23 cellular contexts compared by ENCODE assay signal in the genomic region with DNA sequence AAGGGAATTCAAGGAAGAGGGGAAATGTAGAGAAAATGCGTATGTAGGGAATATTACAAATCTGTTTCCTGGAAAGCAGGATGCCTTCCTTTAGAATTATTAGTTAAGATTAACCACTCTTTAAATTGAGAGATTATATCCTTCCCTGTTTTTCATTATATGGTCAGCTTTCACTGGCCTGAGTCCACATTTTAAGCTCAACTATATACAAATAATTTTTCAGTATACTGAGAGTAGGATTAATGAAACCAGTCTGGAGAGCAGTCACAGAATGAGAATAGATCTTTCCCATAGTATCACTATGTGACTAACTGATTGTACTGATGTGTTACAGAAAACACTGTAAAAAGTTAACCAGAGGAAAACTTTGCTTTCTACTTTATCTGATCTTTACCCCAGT.
A peak's percentile ranks its signal among the peaks of the same experiment; 100 is the strongest.
DNase-seq lines count a peak whose midpoint lies in the region; ATAC-seq and TF ChIP-seq lines count a peak whose summit lies in the region.
"Had no signal": no experiment of that assay in that cellular context is flagged by ENCODE, and none has a peak within 500 bp of the region (broad histone marks: within the 10 kb centered on the region; RNA-seq: fewer than 3 reads in every experiment).

No MANE protein-coding gene starts in this region.

- H3K27me3 ChIP-seq in left ventricle myocardium inferior (ENCODE audit: low read depth) (no peaks in the 10 kb centered on the region), hepatocyte (no peaks in the 10 kb centered on the region), smooth muscle cell (ENCODE audit: low read depth) (no peaks in the 10 kb centered on the region), left lung (no peaks in the 10 kb centered on the region)
- H3K27me3 ChIP-seq: BE2C, BLaER1 had no signal

- H3K4me1 ChIP-seq in left ventricle myocardium inferior (peaks cover 28% of the 10 kb centered on the region), hepatocyte (ENCODE audit: insufficient read depth) (peaks cover 10% of the 10 kb centered on the region), smooth muscle cell (ENCODE audit: low read depth) (peaks cover 26% of the 10 kb centered on the region), left lung (no peaks in the 10 kb centered on the region)
- H3K4me1 ChIP-seq: BE2C had no signal

- H3K9me3 ChIP-seq in left ventricle myocardium inferior (replicated peaks) (no peaks in the 10 kb centered on the region), hepatocyte (ENCODE audit: low read depth) (no peaks in the 10 kb centered on the region), smooth muscle cell (replicated peaks; ENCODE audit: low read depth) (no peaks in the 10 kb centered on the region), left lung (no peaks in the 10 kb centered on the region)
- H3K9me3 ChIP-seq: BE2C, BLaER1, Caco-2 had no signal

- no peak overlapping the region for H3K9ac ChIP-seq in smooth muscle cell (ENCODE audit: low read depth)
- H3K9ac ChIP-seq: BLaER1 had no signal

- no peaks in the 10 kb centered on the region for H3K27me3 Mint-ChIP-seq in HFFc6 (ENCODE audit: insufficient read depth)
- H3K27me3 Mint-ChIP-seq: CD4-positive, CD25-positive, alpha-beta regulatory T cell had no signal

- intact Hi-C loops in left ventricle myocardium inferior (cut with micrococcal nuclease): no loop called here
- intact Hi-C loops in left cardiac atrium (cut with DNase I): no loop called here
- intact Hi-C loops in left lung (cut with DNase I): no loop called here

- H3K4me1 Mint-ChIP-seq in HFFc6 (ENCODE audit: low read depth): peaks cover 53% of the 10 kb centered on the region
- H3K4me1 Mint-ChIP-seq: CD14-positive monocyte; CD4-positive, alpha-beta memory T cell; CD4-positive, CD25-positive, alpha-beta regulatory T cell; CD8-positive, alpha-beta memory T cell had no signal

- H3K36me3 ChIP-seq in left ventricle myocardium inferior (peaks cover 40% of the 10 kb centered on the region), hepatocyte (replicated peaks; ENCODE audit: insufficient read depth, low read depth) (no peaks in the 10 kb centered on the region), smooth muscle cell (ENCODE audit: low read depth) (no peaks in the 10 kb centered on the region), left lung (no peaks in the 10 kb centered on the region)
- H3K36me3 ChIP-seq: BE2C, BLaER1 had no signal

- WGBS in hepatocyte (ENCODE audit: low lambda C conversion rate, missing lambda C conversion rate): 82% methylated on average over 1 of the region's 1 CpG
- 40% methylated on average over 1 of the region's 1 CpG for WGBS in smooth muscle cell (ENCODE audit: low lambda C conversion rate)

- no peaks in the 10 kb centered on the region for H3K9me3 Mint-ChIP-seq in HFFc6
- H3K9me3 Mint-ChIP-seq: CD14-positive monocyte; CD8-positive, alpha-beta memory T cell had no signal

- H3K27ac ChIP-seq in left ventricle myocardium inferior (replicated peaks) (peak overlapping the region; percentile 6), hepatocyte (peak overlapping the region; percentile 8), smooth muscle cell (ENCODE audit: low read depth) (peak overlapping the region; percentile 50), left lung (no peak overlapping the region)
- H3K27ac ChIP-seq: BLaER1 had no signal

- H3K4me2 ChIP-seq in hepatocyte (no peak overlapping the region), smooth muscle cell (peak overlapping the region; percentile 25)
- H3K4me2 ChIP-seq: BLaER1 had no signal

- peaks cover 15% of the 10 kb centered on the region for H3F3A ChIP-seq in smooth muscle cell (ENCODE audit: low read depth)

- H3K36me3 Mint-ChIP-seq in HFFc6 (ENCODE audit: low read depth): no peaks in the 10 kb centered on the region
- H3K36me3 Mint-ChIP-seq: CD14-positive monocyte; CD4-positive, alpha-beta memory T cell; CD4-positive, CD25-positive, alpha-beta regulatory T cell; CD8-positive, alpha-beta memory T cell had no signal

- no peak overlapping the region for H2AFZ ChIP-seq in hepatocyte
- H2AFZ ChIP-seq in smooth muscle cell (ENCODE audit: low read depth): no peak overlapping the region

- H3K27ac Mint-ChIP-seq in HFFc6: peak overlapping the region; percentile 73
- H3K27ac Mint-ChIP-seq: CD14-positive monocyte; CD4-positive, alpha-beta memory T cell had no signal

- H3K4me3 ChIP-seq in left ventricle myocardium inferior (no peak overlapping the region), hepatocyte (no peak overlapping the region), smooth muscle cell (no peak overlapping the region), left lung (no peak overlapping the region)
- H3K4me3 ChIP-seq: BLaER1, GM12878 had no signal

- DNase-seq in left ventricle myocardium inferior (no peak), left cardiac atrium (no peak), HFFc6 (no peak), hepatocyte (ENCODE audit: low spot score) (no peak), smooth muscle cell (lab: John Stamatoyannopoulos, UW; ENCODE audit: unreplicated experiment) (no peak), RKO (ENCODE audit: low spot score) (no peak), NCI-H146 treated with DMSO at 0.1 percent for 48 hours (lab: John Stamatoyannopoulos, UW; ENCODE audit: unreplicated experiment) (no peak), left lung (no peak)
- DNase-seq: 8988T; ACHN; BE2C; C1 segment of cervical spinal cord; Caco-2; Calu3; CD4-positive, alpha-beta memory T cell; CD4-positive, CD25-positive, alpha-beta regulatory T cell; CD8-positive, alpha-beta memory T cell; DMS79 treated with DMSO at 0.1 percent for 48 hours; EL; GDM1 had no signal

- no peak for ATAC-seq in left cardiac atrium
- ATAC-seq in left lung: no peak
- ATAC-seq: GM12878 had no signal

- H3K79me2 ChIP-seq in hepatocyte: no peaks in the 10 kb centered on the region
- H3K79me2 ChIP-seq in smooth muscle cell (ENCODE audit: low read depth): no peaks in the 10 kb centered on the region

- H4K20me1 ChIP-seq in hepatocyte (ENCODE audit: insufficient read depth, poor library complexity, severe bottlenecking): no peaks in the 10 kb centered on the region
- H4K20me1 ChIP-seq in smooth muscle cell (ENCODE audit: low read depth): no peaks in the 10 kb centered on the region
- H4K20me1 ChIP-seq: BLaER1 had no signal

- no peaks in the 10 kb centered on the region for H3K9me2 ChIP-seq in hepatocyte (replicated peaks; ENCODE audit: insufficient read depth)

- TF ChIP-seq CTCF in left ventricle myocardium inferior (IDR thresholded peaks at IDR 0.05; ENCODE audit: borderline replicate concordance) (no peak), HFFc6 (IDR thresholded peaks at IDR 0.05) (no peak), hepatocyte (IDR thresholded peaks at IDR 0.05; ENCODE audit: poor library complexity) (no peak), smooth muscle cell (IDR thresholded peaks at IDR 0.05; ENCODE audit: borderline replicate concordance, insufficient read depth, poor library complexity, severe bottlenecking) (no peak), left lung (IDR thresholded peaks at IDR 0.05) (no peak)

- H3K4me3 Mint-ChIP-seq in HFFc6: peak overlapping the region; percentile 12; the same call in 1 of the 2 replicates
- H3K4me3 Mint-ChIP-seq: CD14-positive monocyte; CD4-positive, alpha-beta memory T cell; CD4-positive, CD25-positive, alpha-beta regulatory T cell; CD8-positive, alpha-beta memory T cell had no signal

Comparison
In these comparisons a context has a peak if more than half of its experiments do, and no peak if none do; other contexts are left out.
1. H3K27ac ChIP-seq: peak in left ventricle myocardium inferior (single experiment), hepatocyte (single experiment) and smooth muscle cell (single experiment); none in left lung (0 of 2).